ENCODE assay signal across 1 cellular context in the genomic region with DNA sequence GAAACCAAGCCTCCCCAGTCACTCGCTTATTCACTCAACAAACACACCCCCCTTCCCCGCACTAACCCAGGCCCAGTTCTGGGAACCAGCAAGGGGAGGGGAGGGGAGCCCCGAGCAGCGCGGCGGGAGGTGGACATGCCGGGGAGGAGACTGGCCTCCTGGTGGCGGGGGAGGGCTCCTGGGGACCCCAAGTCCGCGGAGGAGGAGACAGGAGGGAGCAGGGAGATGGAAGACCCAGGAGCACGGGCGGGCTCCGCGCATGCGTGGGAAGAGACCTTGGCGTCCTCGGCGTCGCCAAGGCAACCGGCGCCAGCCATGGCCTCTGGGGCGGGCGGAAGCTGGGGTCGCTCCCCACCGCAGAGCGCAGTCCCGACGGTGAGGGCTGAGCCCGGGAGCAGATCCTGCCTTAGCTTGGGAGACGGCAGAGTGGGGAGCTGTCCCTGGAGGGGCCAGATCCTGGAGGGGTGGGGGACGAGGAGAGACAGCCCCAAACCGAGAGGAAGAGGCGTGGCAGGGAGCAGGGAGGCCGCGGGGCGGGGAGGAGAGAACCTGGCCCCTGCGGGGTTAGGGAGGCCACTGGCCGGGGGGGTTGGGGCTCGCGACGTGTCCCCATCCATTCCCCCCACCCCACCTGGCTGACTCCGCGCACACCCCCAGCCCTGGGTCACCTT.
TF ChIP-seq lines count a peak whose summit lies in the region.

Gene PRR29, plus strand, starts transcription at position 302 of the 671 bp plus-strand sequence. Its CDS starts 14 bp downstream, at position 316.

TF ChIP-seq in HepG2, 621 proteins besides CTCF, POLR2A, EP300 and RAD21 (continued from another document and continues in another):
- TF ChIP-seq, protein P1, sequence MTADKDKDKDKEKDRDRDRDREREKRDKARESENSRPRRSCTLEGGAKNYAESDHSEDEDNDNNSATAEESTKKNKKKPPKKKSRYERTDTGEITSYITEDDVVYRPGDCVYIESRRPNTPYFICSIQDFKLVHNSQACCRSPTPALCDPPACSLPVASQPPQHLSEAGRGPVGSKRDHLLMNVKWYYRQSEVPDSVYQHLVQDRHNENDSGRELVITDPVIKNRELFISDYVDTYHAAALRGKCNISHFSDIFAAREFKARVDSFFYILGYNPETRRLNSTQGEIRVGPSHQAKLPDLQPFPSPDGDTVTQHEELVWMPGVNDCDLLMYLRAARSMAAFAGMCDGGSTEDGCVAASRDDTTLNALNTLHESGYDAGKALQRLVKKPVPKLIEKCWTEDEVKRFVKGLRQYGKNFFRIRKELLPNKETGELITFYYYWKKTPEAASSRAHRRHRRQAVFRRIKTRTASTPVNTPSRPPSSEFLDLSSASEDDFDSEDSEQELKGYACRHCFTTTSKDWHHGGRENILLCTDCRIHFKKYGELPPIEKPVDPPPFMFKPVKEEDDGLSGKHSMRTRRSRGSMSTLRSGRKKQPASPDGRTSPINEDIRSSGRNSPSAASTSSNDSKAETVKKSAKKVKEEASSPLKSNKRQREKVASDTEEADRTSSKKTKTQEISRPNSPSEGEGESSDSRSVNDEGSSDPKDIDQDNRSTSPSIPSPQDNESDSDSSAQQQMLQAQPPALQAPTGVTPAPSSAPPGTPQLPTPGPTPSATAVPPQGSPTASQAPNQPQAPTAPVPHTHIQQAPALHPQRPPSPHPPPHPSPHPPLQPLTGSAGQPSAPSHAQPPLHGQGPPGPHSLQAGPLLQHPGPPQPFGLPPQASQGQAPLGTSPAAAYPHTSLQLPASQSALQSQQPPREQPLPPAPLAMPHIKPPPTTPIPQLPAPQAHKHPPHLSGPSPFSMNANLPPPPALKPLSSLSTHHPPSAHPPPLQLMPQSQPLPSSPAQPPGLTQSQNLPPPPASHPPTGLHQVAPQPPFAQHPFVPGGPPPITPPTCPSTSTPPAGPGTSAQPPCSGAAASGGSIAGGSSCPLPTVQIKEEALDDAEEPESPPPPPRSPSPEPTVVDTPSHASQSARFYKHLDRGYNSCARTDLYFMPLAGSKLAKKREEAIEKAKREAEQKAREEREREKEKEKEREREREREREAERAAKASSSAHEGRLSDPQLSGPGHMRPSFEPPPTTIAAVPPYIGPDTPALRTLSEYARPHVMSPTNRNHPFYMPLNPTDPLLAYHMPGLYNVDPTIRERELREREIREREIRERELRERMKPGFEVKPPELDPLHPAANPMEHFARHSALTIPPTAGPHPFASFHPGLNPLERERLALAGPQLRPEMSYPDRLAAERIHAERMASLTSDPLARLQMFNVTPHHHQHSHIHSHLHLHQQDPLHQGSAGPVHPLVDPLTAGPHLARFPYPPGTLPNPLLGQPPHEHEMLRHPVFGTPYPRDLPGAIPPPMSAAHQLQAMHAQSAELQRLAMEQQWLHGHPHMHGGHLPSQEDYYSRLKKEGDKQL (CRISPR knock-in tag; IDR thresholded peaks at IDR 0.05; ENCODE audit: low read depth), result no peak
- TF ChIP-seq FOXK2 (IDR thresholded peaks at IDR 0.05) (no peak), ZNF567 (CRISPR knock-in tag; IDR thresholded peaks at IDR 0.05; ENCODE audit: borderline replicate concordance) (no peak), FOXK1 (CRISPR knock-in tag; IDR thresholded peaks at IDR 0.05; ENCODE audit: borderline replicate concordance, low read depth) (peak; percentile 39; the same call in 1 of the 2 replicates), RXRB (CRISPR knock-in tag; IDR thresholded peaks at IDR 0.05; ENCODE audit: borderline replicate concordance) (peak; percentile 33; the same call in 1 of the 2 replicates), ZZZ3 (CRISPR knock-in tag; IDR thresholded peaks at IDR 0.05; ENCODE audit: borderline replicate concordance) (no peak), CBX5 (CRISPR knock-in tag; IDR thresholded peaks at IDR 0.05; ENCODE audit: borderline replicate concordance) (no peak; the same call in 1 of the 2 replicates), GABPB1 (CRISPR knock-in tag; IDR thresholded peaks at IDR 0.05) (peak; percentile 87), TFDP2 (CRISPR knock-in tag; IDR thresholded peaks at IDR 0.05) (0 out of 2 replicates have a peak, but pooled peaks have one; percentile 43), MTA3 (CRISPR knock-in tag; IDR thresholded peaks at IDR 0.05) (no peak), SAFB2 (CRISPR knock-in tag; IDR thresholded peaks at IDR 0.05; ENCODE audit: borderline replicate concordance, low read depth) (no peak; the same call in 1 of the 2 replicates), ZNF639 (CRISPR knock-in tag; conservative IDR thresholded peaks at IDR 0.05) (no peak), E2F5 (CRISPR knock-in tag; conservative IDR thresholded peaks at IDR 0.05) (peak; percentile 15; the same call in 1 of the 2 replicates), ZNF724P (CRISPR knock-in tag; IDR thresholded peaks at IDR 0.05; ENCODE audit: borderline replicate concordance) (no peak), ZNF720 (CRISPR knock-in tag; IDR thresholded peaks at IDR 0.05) (no peak), CCAR2 (optimal IDR thresholded peaks at IDR 0.05; ENCODE audit: low read depth, low read length) (no peak), KLF6 (CRISPR knock-in tag; IDR thresholded peaks at IDR 0.05) (no peak), ZSCAN25 (CRISPR knock-in tag; IDR thresholded peaks at IDR 0.05) (peak; percentile 49; the same call in 1 of the 2 replicates), CHCHD3 (CRISPR knock-in tag; IDR thresholded peaks at IDR 0.05) (no peak), MYNN (CRISPR knock-in tag; IDR thresholded peaks at IDR 0.05; ENCODE audit: low read depth) (peak; percentile 58; the same call in 1 of the 2 replicates), NAIF1 (CRISPR knock-in tag; IDR thresholded peaks at IDR 0.05; ENCODE audit: borderline replicate concordance) (no peak), ZSCAN12 (CRISPR knock-in tag; IDR thresholded peaks at IDR 0.05) (no peak), MTF2 (CRISPR knock-in tag; IDR thresholded peaks at IDR 0.05; ENCODE audit: borderline replicate concordance) (no peak), PRDM4 (CRISPR knock-in tag; IDR thresholded peaks at IDR 0.05; ENCODE audit: borderline replicate concordance) (no peak), ZNF572 (CRISPR knock-in tag; IDR thresholded peaks at IDR 0.05) (peak; percentile 93), ZNF512 (CRISPR knock-in tag; IDR thresholded peaks at IDR 0.05) (no peak), NFYB (CRISPR knock-in tag; IDR thresholded peaks at IDR 0.05) (no peak), ZSCAN9 (CRISPR knock-in tag; IDR thresholded peaks at IDR 0.05; ENCODE audit: borderline replicate concordance) (no peak), TAF15 (IDR thresholded peaks at IDR 0.05; ENCODE audit: low read depth, low read length, poor library complexity, severe bottlenecking) (no peak), ZNF44 (CRISPR knock-in tag; IDR thresholded peaks at IDR 0.05) (no peak), SP4 (CRISPR knock-in tag; IDR thresholded peaks at IDR 0.05) (0 out of 2 replicates have a peak, but pooled peaks have one; percentile 25)
- TF ChIP-seq, protein P2, sequence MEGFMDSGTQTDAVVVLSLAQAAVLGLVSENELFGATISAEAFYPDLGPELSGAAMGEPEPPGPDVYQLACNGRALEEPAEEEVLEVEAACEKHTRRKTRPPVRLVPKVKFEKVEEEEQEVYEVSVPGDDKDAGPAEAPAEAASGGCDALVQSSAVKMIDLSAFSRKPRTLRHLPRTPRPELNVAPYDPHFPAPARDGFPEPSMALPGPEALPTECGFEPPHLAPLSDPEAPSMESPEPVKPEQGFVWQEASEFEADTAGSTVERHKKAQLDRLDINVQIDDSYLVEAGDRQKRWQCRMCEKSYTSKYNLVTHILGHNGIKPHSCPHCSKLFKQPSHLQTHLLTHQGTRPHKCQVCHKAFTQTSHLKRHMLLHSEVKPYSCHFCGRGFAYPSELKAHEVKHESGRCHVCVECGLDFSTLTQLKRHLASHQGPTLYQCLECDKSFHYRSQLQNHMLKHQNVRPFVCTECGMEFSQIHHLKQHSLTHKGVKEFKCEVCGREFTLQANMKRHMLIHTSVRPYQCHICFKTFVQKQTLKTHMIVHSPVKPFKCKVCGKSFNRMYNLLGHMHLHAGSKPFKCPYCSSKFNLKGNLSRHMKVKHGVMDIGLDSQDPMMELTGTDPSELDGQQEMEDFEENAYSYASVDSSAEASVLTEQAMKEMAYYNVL (CRISPR knock-in tag; IDR thresholded peaks at IDR 0.05; ENCODE audit: borderline replicate concordance), result peak; percentile 45; the same call in 1 of the 2 replicates
- TF ChIP-seq, protein P3, sequence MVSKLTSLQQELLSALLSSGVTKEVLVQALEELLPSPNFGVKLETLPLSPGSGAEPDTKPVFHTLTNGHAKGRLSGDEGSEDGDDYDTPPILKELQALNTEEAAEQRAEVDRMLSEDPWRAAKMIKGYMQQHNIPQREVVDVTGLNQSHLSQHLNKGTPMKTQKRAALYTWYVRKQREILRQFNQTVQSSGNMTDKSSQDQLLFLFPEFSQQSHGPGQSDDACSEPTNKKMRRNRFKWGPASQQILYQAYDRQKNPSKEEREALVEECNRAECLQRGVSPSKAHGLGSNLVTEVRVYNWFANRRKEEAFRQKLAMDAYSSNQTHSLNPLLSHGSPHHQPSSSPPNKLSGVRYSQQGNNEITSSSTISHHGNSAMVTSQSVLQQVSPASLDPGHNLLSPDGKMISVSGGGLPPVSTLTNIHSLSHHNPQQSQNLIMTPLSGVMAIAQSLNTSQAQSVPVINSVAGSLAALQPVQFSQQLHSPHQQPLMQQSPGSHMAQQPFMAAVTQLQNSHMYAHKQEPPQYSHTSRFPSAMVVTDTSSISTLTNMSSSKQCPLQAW (CRISPR knock-in tag; IDR thresholded peaks at IDR 0.05), result peak; percentile 82
- TF ChIP-seq, protein P4, sequence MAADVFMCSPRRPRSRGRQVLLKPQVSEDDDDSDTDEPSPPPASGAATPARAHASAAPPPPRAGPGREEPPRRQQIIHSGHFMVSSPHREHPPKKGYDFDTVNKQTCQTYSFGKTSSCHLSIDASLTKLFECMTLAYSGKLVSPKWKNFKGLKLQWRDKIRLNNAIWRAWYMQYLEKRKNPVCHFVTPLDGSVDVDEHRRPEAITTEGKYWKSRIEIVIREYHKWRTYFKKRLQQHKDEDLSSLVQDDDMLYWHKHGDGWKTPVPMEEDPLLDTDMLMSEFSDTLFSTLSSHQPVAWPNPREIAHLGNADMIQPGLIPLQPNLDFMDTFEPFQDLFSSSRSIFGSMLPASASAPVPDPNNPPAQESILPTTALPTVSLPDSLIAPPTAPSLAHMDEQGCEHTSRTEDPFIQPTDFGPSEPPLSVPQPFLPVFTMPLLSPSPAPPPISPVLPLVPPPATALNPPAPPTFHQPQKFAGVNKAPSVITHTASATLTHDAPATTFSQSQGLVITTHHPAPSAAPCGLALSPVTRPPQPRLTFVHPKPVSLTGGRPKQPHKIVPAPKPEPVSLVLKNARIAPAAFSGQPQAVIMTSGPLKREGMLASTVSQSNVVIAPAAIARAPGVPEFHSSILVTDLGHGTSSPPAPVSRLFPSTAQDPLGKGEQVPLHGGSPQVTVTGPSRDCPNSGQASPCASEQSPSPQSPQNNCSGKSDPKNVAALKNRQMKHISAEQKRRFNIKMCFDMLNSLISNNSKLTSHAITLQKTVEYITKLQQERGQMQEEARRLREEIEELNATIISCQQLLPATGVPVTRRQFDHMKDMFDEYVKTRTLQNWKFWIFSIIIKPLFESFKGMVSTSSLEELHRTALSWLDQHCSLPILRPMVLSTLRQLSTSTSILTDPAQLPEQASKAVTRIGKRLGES (CRISPR knock-in tag; IDR thresholded peaks at IDR 0.05; ENCODE audit: borderline replicate concordance), result no peak
